Comparison of ENCODE assay signal across 16 cellular contexts in the genomic region with DNA sequence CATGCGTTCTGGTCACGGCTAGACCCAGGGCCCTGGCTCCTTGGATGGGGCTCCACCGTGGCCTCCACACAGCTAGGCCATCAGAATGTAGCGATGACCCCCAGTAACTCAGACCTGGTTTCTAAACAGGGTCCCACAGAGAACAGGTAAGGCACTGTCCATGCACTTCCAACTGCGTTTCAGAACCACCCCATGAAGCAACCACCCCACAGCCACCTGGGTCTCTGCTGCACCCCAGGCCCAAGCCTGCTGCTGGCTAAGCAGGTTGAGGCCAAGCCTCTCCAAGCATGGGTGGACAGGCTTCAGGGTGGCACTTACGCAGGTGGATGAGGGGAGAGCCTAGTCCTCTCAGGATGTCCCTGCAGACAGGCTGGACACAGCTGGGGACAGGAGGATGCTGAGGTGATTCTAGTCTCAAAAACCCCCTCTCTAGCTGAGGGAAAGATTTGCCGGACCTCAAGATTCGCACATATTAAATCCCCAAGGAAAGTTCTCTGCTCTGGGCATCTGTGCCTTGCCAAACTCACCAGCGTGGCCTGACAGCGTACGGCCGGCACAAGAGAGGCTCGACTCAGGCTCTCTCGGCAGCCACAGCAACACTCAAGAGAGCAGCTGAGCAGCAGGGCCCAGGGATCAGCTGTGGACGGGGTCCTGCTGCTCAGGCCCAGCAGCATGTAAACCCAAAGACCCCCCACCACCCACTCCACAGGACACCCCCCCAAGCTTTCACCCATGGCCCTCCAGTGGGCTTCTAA.
"Had no signal": no experiment of that assay in that cellular context is flagged by ENCODE, and none has a peak within 500 bp of the region (broad histone marks: within the 10 kb centered on the region; RNA-seq: fewer than 3 reads in every experiment).

No MANE protein-coding gene starts in this region.

- H3K27me3 Mint-ChIP-seq: activated naive CD4-positive, alpha-beta T cell treated with anti-CD3 and anti-CD28 coated beads, Interleukin-2, amount 50 U/mL, for 24 hours; stimulated activated memory B cell treated with anti-CD40 and anti-IgM and Interleukin-4, amounts not matched to agents 10 μg/mL and 1 μg/mL and 100 μg/mL, for 72 hours had no signal

- H3K4me1 ChIP-seq: psoas muscle had no signal

- ATAC-seq: stimulated activated memory B cell treated with anti-CD40 and anti-IgM and Interleukin-4, amounts not matched to agents 10 μg/mL and 1 μg/mL and 100 μg/mL, for 72 hours had no signal

- H3K27me3 ChIP-seq: dorsolateral prefrontal cortex, upper lobe of left lung had no signal

- DNase-seq: activated CD4-positive, alpha-beta T cell treated with anti-CD3 and anti-CD28 coated beads, Interleukin-2, amount 50 U/mL, for 1 hour; activated CD4-positive, CD25-positive, alpha-beta regulatory T cell treated with anti-CD3 and anti-CD28 coated beads, Interleukin-2, amount 50 U/mL, for 72 hours; hippocampal formation; psoas muscle; small intestine; stimulated activated CD4-positive, alpha-beta T cell treated with anti-CD3 and anti-CD28 coated beads, Interleukin-4, amount 100 ng/mL, for 4 hours; SW 1271; T-helper 2 cell had no signal

- H3K9me3 Mint-ChIP-seq: activated naive CD4-positive, alpha-beta T cell treated with anti-CD3 and anti-CD28 coated beads, Interleukin-2, amount 50 U/mL, for 24 hours; activated T-helper 2 cell treated with anti-CD3 and anti-CD28 coated beads, Interferon-gamma antibody, Interleukin-2, Interleukin-4, amounts not matched to agents 10 μg/mL and 5 μg/mL and 100 μg/mL, durations not matched to agents 14 hours and 24 hours and 36 hours; neural crest cell; stimulated activated memory B cell treated with anti-CD40 and anti-IgM and Interleukin-4, amounts not matched to agents 10 μg/mL and 1 μg/mL and 100 μg/mL, for 72 hours had no signal

- H3K4me1 Mint-ChIP-seq: activated naive CD4-positive, alpha-beta T cell treated with anti-CD3 and anti-CD28 coated beads, Interleukin-2, amount 50 U/mL, for 24 hours; neural crest cell had no signal

- H3K27ac Mint-ChIP-seq: activated naive CD4-positive, alpha-beta T cell treated with anti-CD3 and anti-CD28 coated beads, Interleukin-2, amount 50 U/mL, for 24 hours; activated T-helper 2 cell treated with anti-CD3 and anti-CD28 coated beads, Interferon-gamma antibody, Interleukin-2, Interleukin-4, amounts not matched to agents 10 μg/mL and 5 μg/mL and 100 μg/mL, durations not matched to agents 14 hours and 24 hours and 36 hours; stimulated activated memory B cell treated with anti-CD40 and anti-IgM and Interleukin-4, amounts not matched to agents 10 μg/mL and 1 μg/mL and 100 μg/mL, for 72 hours had no signal

- H3K9me3 ChIP-seq: psoas muscle, thoracic aorta, upper lobe of left lung had no signal

- H3K4me3 Mint-ChIP-seq: activated naive CD4-positive, alpha-beta T cell treated with anti-CD3 and anti-CD28 coated beads, Interleukin-2, amount 50 U/mL, for 24 hours; neural crest cell; stimulated activated memory B cell treated with anti-CD40 and anti-IgM and Interleukin-4, amounts not matched to agents 10 μg/mL and 1 μg/mL and 100 μg/mL, for 72 hours had no signal

- H3K4me3 ChIP-seq: dorsolateral prefrontal cortex, psoas muscle, thoracic aorta, upper lobe of left lung had no signal

- H3K27ac ChIP-seq: dorsolateral prefrontal cortex, psoas muscle, thoracic aorta, upper lobe of left lung, VCaP had no signal
